Comparison of ENCODE assay signal across 21 cellular contexts in the genomic region with DNA sequence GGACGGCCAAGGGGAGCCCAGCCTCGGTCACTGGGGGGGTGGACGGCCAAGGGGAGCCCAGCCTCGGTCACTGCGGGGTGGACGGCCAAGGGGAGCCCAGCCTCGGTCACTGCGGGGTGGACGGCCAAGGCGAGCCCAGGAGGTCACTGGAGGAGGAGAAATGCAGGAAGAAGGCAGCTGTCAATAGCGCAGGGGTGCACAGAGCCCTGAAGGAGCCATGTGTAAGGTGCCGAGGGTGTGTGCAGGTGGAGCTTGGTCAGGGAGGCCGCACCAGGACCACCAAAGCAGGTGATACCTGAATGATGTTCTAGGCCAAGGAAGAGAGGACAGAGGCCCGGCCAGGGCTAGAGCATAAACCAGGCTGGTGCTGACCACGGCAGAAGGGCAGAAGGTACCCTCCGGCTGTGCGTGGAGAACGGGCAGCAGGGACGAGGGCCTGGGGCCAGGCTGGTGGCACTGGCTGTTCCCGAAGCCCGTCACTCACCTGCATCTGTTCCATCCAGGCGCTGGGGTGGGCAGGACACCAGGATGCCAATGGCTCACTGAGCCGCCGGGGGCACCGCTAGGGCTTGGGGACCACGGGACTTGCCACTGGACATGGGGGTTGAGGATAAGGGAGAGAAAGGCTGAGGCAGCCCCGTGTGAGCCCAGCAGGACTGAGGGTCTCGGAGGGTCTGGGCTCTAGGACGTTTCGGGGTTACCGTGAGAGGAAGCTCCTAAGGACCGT. TPM values are rescaled to one million over a fixed set of nuclear protein-coding genes. Genes with fewer than 3 reads are reported as not detected.
DNase-seq lines count a peak whose midpoint lies in the region; ATAC-seq, FAIRE-seq and TF ChIP-seq lines count a peak whose summit lies in the region.
"Had no signal": no experiment of that assay in that cellular context is flagged by ENCODE, and none has a peak within 500 bp of the region (broad histone marks: within the 10 kb centered on the region; RNA-seq: fewer than 3 reads in every experiment).

No MANE protein-coding gene starts in this region.

- TF ChIP-seq POLR2A in endothelial cell of umbilical vein (IDR thresholded peaks at IDR 0.05; ENCODE audit: low read depth, low read length) = no peak

- H3K9me2 ChIP-seq in PC-9 (ENCODE audit: insufficient read depth) = no peaks in the 10 kb centered on the region

- FAIRE-seq in endothelial cell of umbilical vein (lab: Jason Lieb, UNC) = no peak
- FAIRE-seq: keratinocyte had no signal

- dilution Hi-C loops in endothelial cell of umbilical vein (cut with MboI; ENCODE audit: extremely low pct_ligation_motif_present, low sequenced_read_pairs) = no loop called here

- H3K27ac ChIP-seq in PC-9 (peak overlapping the region; percentile 92; the same call in 1 of the 2 replicates), endothelial cell of umbilical vein (ENCODE audit: insufficient read depth, low read depth, low read length) (peak overlapping the region; percentile 98)

- in situ Hi-C loops in GM13976 (cut with MboI; ENCODE audit: low sequenced_read_pairs, unreplicated experiment) = no loop called here

- no peaks in the 10 kb centered on the region for H3K36me3 ChIP-seq in GM06990 (ENCODE audit: control insufficient read depth, insufficient read depth, low read length)
- H3K36me3 ChIP-seq in PC-9 (ENCODE audit: low read depth) = no peaks in the 10 kb centered on the region
- H3K36me3 ChIP-seq in endothelial cell of umbilical vein (ENCODE audit: control insufficient read depth in 2 of 2, extremely low read depth in 1 of 2, insufficient read depth in 2 of 2, low read length in 2 of 2) = no peaks in the 10 kb centered on the region
- H3K36me3 ChIP-seq in skeletal muscle satellite cell (ENCODE audit: insufficient read depth, low read length) = no peaks in the 10 kb centered on the region
- H3K36me3 ChIP-seq: HAP-1, right atrium auricular region, SJCRH30 had no signal

- no peak for DNase-seq in GM06990 (ENCODE audit: extremely low read depth, insufficient read length)
- no peak for DNase-seq in PC-9
- DNase-seq in endothelial cell of umbilical vein (ENCODE audit: low read depth, low spot score) = no peak
- DNase-seq in GM13976 (ENCODE audit: low spot score) = no peak
- DNase-seq in pons (ENCODE audit: low spot score) = no peak
- DNase-seq: activated CD4-positive, alpha-beta T cell treated with anti-CD3 and anti-CD28 coated beads for 4 hours; CD4-positive, CD25-positive, alpha-beta regulatory T cell; DMS 273 treated with DMSO at 0.1 percent for 48 hours; Karpas-422; NCI-H1048; NCI-H1930; stimulated activated CD8-positive, alpha-beta memory T cell treated with anti-CD3 and anti-CD28 coated beads, Interleukin-4, amount 100 ng/mL, for 48 hours had no signal

- H4K20me1 ChIP-seq in PC-9 (ENCODE audit: insufficient read depth) = no peaks in the 10 kb centered on the region
- no peaks in the 10 kb centered on the region for H4K20me1 ChIP-seq in endothelial cell of umbilical vein (replicated peaks; ENCODE audit: control insufficient read depth, extremely low read depth, insufficient read depth, low read length)

- BruUV-seq in PC-9 (replicated peaks; lab: Mats Ljungman, UMichigan) = no TSS peak
- no TSS peak for BruUV-seq in endothelial cell of umbilical vein (replicated peaks; lab: Mats Ljungman, UMichigan)

- peak; percentile 6 for TF ChIP-seq CTCF in GM06990 (IDR thresholded peaks at IDR 0.05; ENCODE audit: insufficient read depth, low read length, poor library complexity, severe bottlenecking)
- TF ChIP-seq CTCF in PC-9 (conservative IDR thresholded peaks at IDR 0.05) = no peak
- no peak for TF ChIP-seq CTCF in endothelial cell of umbilical vein (IDR thresholded peaks at IDR 0.05; ENCODE audit: extremely low read depth in 1 of 2, insufficient read depth in 1 of 2, low read depth in 1 of 2, low read length in 2 of 2)
- TF ChIP-seq CTCF in GM13976 (IDR thresholded peaks at IDR 0.05; ENCODE audit: borderline replicate concordance, control extremely low read depth, extremely low read depth, insufficient read depth, missing control alignments) = no peak

- H3K4me3 ChIP-seq in GM06990 (replicated peaks; ENCODE audit: low read depth, low read length) (no peak overlapping the region), PC-9 (no peak overlapping the region), endothelial cell of umbilical vein (replicated peaks in 1 of 3; ENCODE audit: insufficient read depth in 1 of 3, low read depth in 1 of 3, low read length in 3 of 3) (no peak overlapping the region), skeletal muscle satellite cell (ENCODE audit: low read length) (no peak overlapping the region)
- H3K4me3 ChIP-seq: HAP-1, right atrium auricular region, SJCRH30 had no signal

- intact Hi-C loops in PC-9 (cut with micrococcal nuclease; ENCODE audit: unreplicated experiment) = no loop called here
- intact Hi-C loops in endothelial cell of umbilical vein (cut with micrococcal nuclease) = loop anchor here (10.0 kb wide), 1 partner anchor 194 kb away; a partner anchor contains a TSS

- H3K27me3 ChIP-seq in GM06990 (replicated peaks; ENCODE audit: control insufficient read depth, insufficient read depth, low read length) = no peaks in the 10 kb centered on the region
- no peaks in the 10 kb centered on the region for H3K27me3 ChIP-seq in PC-9 (ENCODE audit: insufficient read depth, low read depth)
- H3K27me3 ChIP-seq in endothelial cell of umbilical vein (ENCODE audit: control insufficient read depth in 2 of 2, insufficient read depth in 2 of 2, low read length in 2 of 2) = no peaks in the 10 kb centered on the region
- H3K27me3 ChIP-seq in skeletal muscle satellite cell (ENCODE audit: control insufficient read depth, insufficient read depth, low read length) = no peaks in the 10 kb centered on the region
- H3K27me3 ChIP-seq: right atrium auricular region, SJCRH30 had no signal

- H2AFZ ChIP-seq in PC-9 (no peak overlapping the region), endothelial cell of umbilical vein (ENCODE audit: low read depth, low read length) (no peak overlapping the region)

- peaks cover 30% of the 10 kb centered on the region for H3F3A ChIP-seq in PC-9 (ENCODE audit: insufficient read depth, low read depth)

- no peaks in the 10 kb centered on the region for H3K9me1 ChIP-seq in endothelial cell of umbilical vein (replicated peaks; ENCODE audit: control insufficient read depth, extremely low read depth, insufficient read depth, low read length)

- H3K9me3 ChIP-seq in PC-9 (ENCODE audit: insufficient read depth, low read depth) = no peaks in the 10 kb centered on the region
- H3K9me3 ChIP-seq in endothelial cell of umbilical vein (replicated peaks; ENCODE audit: control insufficient read depth, insufficient read depth, low read length) = no peaks in the 10 kb centered on the region
- no peaks in the 10 kb centered on the region for H3K9me3 ChIP-seq in skeletal muscle satellite cell (replicated peaks; ENCODE audit: low read length)
- H3K9me3 ChIP-seq: HAP-1, right atrium auricular region, SJCRH30 had no signal

- CTCF ChIA-PET in PC-9 (lab: Charles Lee) = no interaction called here
- CTCF ChIA-PET in endothelial cell of umbilical vein (lab: Charles Lee) = interaction anchor here (5.3 kb wide), 1 partner anchor 13 kb away, joined by 22 read pairs; no protein-coding TSS in a partner anchor

- POLR2A ChIA-PET in PC-9 (lab: Charles Lee; ENCODE audit: unreplicated experiment) = no interaction called here
- POLR2A ChIA-PET in endothelial cell of umbilical vein (lab: Charles Lee) = no interaction called here

- no peak for ATAC-seq in GM18909 (IDR thresholded peaks at IDR 0.05; ENCODE audit: poor library complexity, unreplicated experiment)
- ATAC-seq in HG03196 (IDR thresholded peaks at IDR 0.05; ENCODE audit: unreplicated experiment) = no peak
- ATAC-seq: activated CD8-positive, alpha-beta memory T cell treated with anti-CD3 and anti-CD28 coated beads, Interleukin-2, amount 10 ng/mL, durations not matched to agents 7 days and 5 days; activated T-helper 17 cell treated with anti-CD3 and anti-CD28 coated beads, Interleukin-2, amount 50 U/mL, for 72 hours had no signal

- H3K4me1 ChIP-seq in PC-9 (replicated peaks; ENCODE audit: insufficient read depth) (peaks cover 33% of the 10 kb centered on the region), endothelial cell of umbilical vein (ENCODE audit: control insufficient read depth, extremely low read depth, insufficient read depth, low read length) (peaks cover 22% of the 10 kb centered on the region), skeletal muscle satellite cell (ENCODE audit: control insufficient read depth, insufficient read depth, low read length) (peaks cover 51% of the 10 kb centered on the region)
- H3K4me1 ChIP-seq: HAP-1 had no signal

- no peak overlapping the region for H3K9ac ChIP-seq in endothelial cell of umbilical vein (replicated peaks; ENCODE audit: extremely low read depth, insufficient read depth, low read length)
- H3K9ac ChIP-seq in skeletal muscle satellite cell (ENCODE audit: low read depth, low read length) = peak overlapping the region; percentile 18

- no peaks in the 10 kb centered on the region for H3K79me2 ChIP-seq in PC-9 (ENCODE audit: low read depth)
- no peaks in the 10 kb centered on the region for H3K79me2 ChIP-seq in endothelial cell of umbilical vein (ENCODE audit: control insufficient read depth, insufficient read depth, low read length)

- H3K4me2 ChIP-seq in PC-9 = no peak overlapping the region
- no peak overlapping the region for H3K4me2 ChIP-seq in endothelial cell of umbilical vein (ENCODE audit: insufficient read depth, low read length)
- peak overlapping the region; percentile 21 for H3K4me2 ChIP-seq in skeletal muscle satellite cell (ENCODE audit: low read length)

RNA-seq across cellular contexts. Expression of a gene that starts 5.9 kb away (rescaled TPM):
- total RNA-seq in PC-9 (2021) (138 and 140 TPM in 2 replicates), endothelial cell of umbilical vein (31.6 and 40.9 TPM in 2 replicates)
- 18.6 and 19.7 TPM in 2 replicates for polyA plus RNA-seq in endothelial cell of umbilical vein
- 3.9 and 6.4 TPM in 2 replicates for polyA plus RNA-seq in endothelial cell of umbilical vein (2011; cell fraction: cytosol; rRNA removed)
- 167 and 183 TPM in 2 replicates for polyA plus RNA-seq in endothelial cell of umbilical vein (2011; cell fraction: nucleus; rRNA removed)
- 9.3 and 11.4 TPM in 2 replicates for polyA plus RNA-seq in endothelial cell of umbilical vein (2012)
- 15.8 and 16.5 TPM in 2 replicates for polyA minus RNA-seq in endothelial cell of umbilical vein
- 16.3 TPM for polyA minus RNA-seq in endothelial cell of umbilical vein (2011; cell fraction: cytosol; rRNA and poly(A)+ RNA removed)
- 31.4 and 37.9 TPM in 2 replicates for polyA minus RNA-seq in endothelial cell of umbilical vein (2011; cell fraction: nucleus; rRNA and poly(A)+ RNA removed)
- total RNA-seq in skeletal muscle satellite cell (2012; rRNA removed) = 15.9 and 22.3 TPM in 2 replicates

RNA-seq across cellular contexts. Expression of a gene that starts 10.3 kb away (rescaled TPM):
- total RNA-seq in PC-9 (2021) (157 and 198 TPM in 2 replicates), endothelial cell of umbilical vein (171 and 229 TPM in 2 replicates)
- polyA plus RNA-seq in endothelial cell of umbilical vein = 95.9 and 140 TPM in 2 replicates
- 52.1 and 69.8 TPM in 2 replicates for polyA plus RNA-seq in endothelial cell of umbilical vein (2011; cell fraction: cytosol; rRNA removed)
- 40.9 and 41.0 TPM in 2 replicates for polyA plus RNA-seq in endothelial cell of umbilical vein (2011; cell fraction: nucleus; rRNA removed)
- polyA plus RNA-seq in endothelial cell of umbilical vein (2012) = 119 and 153 TPM in 2 replicates
- polyA minus RNA-seq in endothelial cell of umbilical vein = 98.9 and 118 TPM in 2 replicates
- polyA minus RNA-seq in endothelial cell of umbilical vein (2011; cell fraction: cytosol; rRNA and poly(A)+ RNA removed) = 158 TPM
- polyA minus RNA-seq in endothelial cell of umbilical vein (2011; cell fraction: nucleus; rRNA and poly(A)+ RNA removed) = 31.0 and 31.5 TPM in 2 replicates
- 265 and 305 TPM in 2 replicates for total RNA-seq in skeletal muscle satellite cell (2012; rRNA removed)

RNA-seq across cellular contexts. Expression of a gene that starts 55.0 kb away (rescaled TPM):
- total RNA-seq in PC-9 (2021) = 151 and 181 TPM in 2 replicates
- total RNA-seq in endothelial cell of umbilical vein = 143 and 155 TPM in 2 replicates
- 123 and 127 TPM in 2 replicates for polyA plus RNA-seq in endothelial cell of umbilical vein
- 137 and 147 TPM in 2 replicates for polyA plus RNA-seq in endothelial cell of umbilical vein (2011; cell fraction: cytosol; rRNA removed)
- polyA plus RNA-seq in endothelial cell of umbilical vein (2011; cell fraction: nucleus; rRNA removed) = 510 and 541 TPM in 2 replicates
- 147 and 161 TPM in 2 replicates for polyA plus RNA-seq in endothelial cell of umbilical vein (2012)
- polyA minus RNA-seq in endothelial cell of umbilical vein = 108 and 121 TPM in 2 replicates
- polyA minus RNA-seq in endothelial cell of umbilical vein (2011; cell fraction: cytosol; rRNA and poly(A)+ RNA removed) = 34.4 TPM
- 96.1 and 97.5 TPM in 2 replicates for polyA minus RNA-seq in endothelial cell of umbilical vein (2011; cell fraction: nucleus; rRNA and poly(A)+ RNA removed)
- 51.3 and 52.7 TPM in 2 replicates for total RNA-seq in skeletal muscle satellite cell (2012; rRNA removed)
